1 cellular context compared by ENCODE assay signal in the genomic region with DNA sequence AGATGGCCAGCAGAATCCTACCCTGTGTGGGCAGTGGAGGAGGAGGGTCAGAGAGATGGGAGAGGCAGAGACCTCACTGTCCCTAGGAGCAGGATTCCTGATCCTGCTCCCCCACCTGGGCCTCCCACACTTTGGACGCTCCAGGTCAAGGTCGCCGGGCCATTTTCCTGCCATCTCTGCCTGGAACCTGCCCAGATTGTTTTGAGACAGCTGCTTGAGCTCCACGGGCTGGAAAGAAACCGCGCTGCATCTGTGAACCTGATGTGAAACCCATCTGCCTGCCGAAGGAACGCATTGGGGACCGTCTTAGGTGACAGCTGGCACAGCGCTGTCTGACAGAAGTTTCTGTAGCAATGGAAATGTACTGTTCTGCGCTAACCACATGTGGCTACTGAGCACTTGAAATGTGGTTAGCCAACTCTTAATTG.
TF ChIP-seq lines count a peak whose summit lies in the region.

No MANE protein-coding gene starts in this region.

TF ChIP-seq in HepG2, 621 proteins besides CTCF, POLR2A, EP300 and RAD21 (continued from another document and continues in another):
- TF ChIP-seq, protein P1, sequence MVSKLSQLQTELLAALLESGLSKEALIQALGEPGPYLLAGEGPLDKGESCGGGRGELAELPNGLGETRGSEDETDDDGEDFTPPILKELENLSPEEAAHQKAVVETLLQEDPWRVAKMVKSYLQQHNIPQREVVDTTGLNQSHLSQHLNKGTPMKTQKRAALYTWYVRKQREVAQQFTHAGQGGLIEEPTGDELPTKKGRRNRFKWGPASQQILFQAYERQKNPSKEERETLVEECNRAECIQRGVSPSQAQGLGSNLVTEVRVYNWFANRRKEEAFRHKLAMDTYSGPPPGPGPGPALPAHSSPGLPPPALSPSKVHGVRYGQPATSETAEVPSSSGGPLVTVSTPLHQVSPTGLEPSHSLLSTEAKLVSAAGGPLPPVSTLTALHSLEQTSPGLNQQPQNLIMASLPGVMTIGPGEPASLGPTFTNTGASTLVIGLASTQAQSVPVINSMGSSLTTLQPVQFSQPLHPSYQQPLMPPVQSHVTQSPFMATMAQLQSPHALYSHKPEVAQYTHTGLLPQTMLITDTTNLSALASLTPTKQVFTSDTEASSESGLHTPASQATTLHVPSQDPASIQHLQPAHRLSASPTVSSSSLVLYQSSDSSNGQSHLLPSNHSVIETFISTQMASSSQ (IDR thresholded peaks at IDR 0.05; ENCODE audit: low read depth) = 0 out of 2 replicates have a peak, but pooled peaks have one; percentile 33
- TF ChIP-seq, protein P1 (CRISPR knock-in tag; IDR thresholded peaks at IDR 0.05; ENCODE audit: borderline replicate concordance) = peak; percentile 44; the same call in 1 of the 2 replicates
- TF ChIP-seq, protein P2, sequence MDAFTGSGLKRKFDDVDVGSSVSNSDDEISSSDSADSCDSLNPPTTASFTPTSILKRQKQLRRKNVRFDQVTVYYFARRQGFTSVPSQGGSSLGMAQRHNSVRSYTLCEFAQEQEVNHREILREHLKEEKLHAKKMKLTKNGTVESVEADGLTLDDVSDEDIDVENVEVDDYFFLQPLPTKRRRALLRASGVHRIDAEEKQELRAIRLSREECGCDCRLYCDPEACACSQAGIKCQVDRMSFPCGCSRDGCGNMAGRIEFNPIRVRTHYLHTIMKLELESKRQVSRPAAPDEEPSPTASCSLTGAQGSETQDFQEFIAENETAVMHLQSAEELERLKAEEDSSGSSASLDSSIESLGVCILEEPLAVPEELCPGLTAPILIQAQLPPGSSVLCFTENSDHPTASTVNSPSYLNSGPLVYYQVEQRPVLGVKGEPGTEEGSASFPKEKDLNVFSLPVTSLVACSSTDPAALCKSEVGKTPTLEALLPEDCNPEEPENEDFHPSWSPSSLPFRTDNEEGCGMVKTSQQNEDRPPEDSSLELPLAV (CRISPR knock-in tag; conservative IDR thresholded peaks at IDR 0.05; ENCODE audit: low read depth) = no peak
- TF ChIP-seq ZNF205 (CRISPR knock-in tag; IDR thresholded peaks at IDR 0.05) (peak; percentile 94), MXI1 (IDR thresholded peaks at IDR 0.05; ENCODE audit: borderline replicate concordance, low read depth, low read length) (peak; percentile 11; the same call in 1 of the 3 replicates), ASH2L (IDR thresholded peaks at IDR 0.05; ENCODE audit: insufficient read length, low read depth, low read length) (peak; percentile 44), HOXA3 (CRISPR knock-in tag; IDR thresholded peaks at IDR 0.05) (peak; percentile 84), ZNF616 (CRISPR knock-in tag; IDR thresholded peaks at IDR 0.05; ENCODE audit: low read depth) (no peak), KMT2B (CRISPR knock-in tag; IDR thresholded peaks at IDR 0.05) (0 out of 2 replicates have a peak, but pooled peaks have one; percentile 7), ATAD3A (CRISPR knock-in tag; IDR thresholded peaks at IDR 0.05) (no peak), MEIS2 (CRISPR knock-in tag; IDR thresholded peaks at IDR 0.05) (0 out of 2 replicates have a peak, but pooled peaks have one; percentile 44), KDM6A (CRISPR knock-in tag; IDR thresholded peaks at IDR 0.05; ENCODE audit: low read depth) (peak; percentile 86), ZNF180 (CRISPR knock-in tag; IDR thresholded peaks at IDR 0.05; ENCODE audit: borderline replicate concordance, low read depth) (no peak), FOSL2 (CRISPR knock-in tag; IDR thresholded peaks at IDR 0.05) (peak; percentile 58; the same call in 1 of the 2 replicates), HNF4A (CRISPR knock-in tag; IDR thresholded peaks at IDR 0.05) (peak; percentile 96), JUNB (CRISPR knock-in tag; IDR thresholded peaks at IDR 0.05; ENCODE audit: borderline replicate concordance) (no peak), HNF4G (IDR thresholded peaks at IDR 0.05; ENCODE audit: borderline replicate concordance, low read depth, low read length) (peak; percentile 84), HNF4G (CRISPR knock-in tag; IDR thresholded peaks at IDR 0.05; ENCODE audit: borderline replicate concordance, low read depth) (peak; percentile 81; the same call in 1 of the 2 replicates), ZNF670 (CRISPR knock-in tag; IDR thresholded peaks at IDR 0.05; ENCODE audit: borderline replicate concordance) (0 out of 2 replicates have a peak, but pooled peaks have one; percentile 46), ZFX (CRISPR knock-in tag; IDR thresholded peaks at IDR 0.05; ENCODE audit: low read depth) (peak; percentile 71), ZNF562 (CRISPR knock-in tag; IDR thresholded peaks at IDR 0.05; ENCODE audit: borderline replicate concordance) (no peak), HDAC1 (CRISPR knock-in tag; IDR thresholded peaks at IDR 0.05) (peak; percentile 91), CENPT (CRISPR knock-in tag; IDR thresholded peaks at IDR 0.05; ENCODE audit: low read depth) (no peak), NR2F2 (IDR thresholded peaks at IDR 0.05; ENCODE audit: borderline replicate concordance, low read depth) (peak; percentile 89), ZFP37 (CRISPR knock-in tag; IDR thresholded peaks at IDR 0.05; ENCODE audit: borderline replicate concordance) (peak; percentile 82; the same call in 1 of the 2 replicates), FOXO1 (CRISPR knock-in tag; IDR thresholded peaks at IDR 0.05) (peak; percentile 86), HDAC2 (CRISPR knock-in tag; IDR thresholded peaks at IDR 0.05) (peak; percentile 82), SP5 (CRISPR knock-in tag; IDR thresholded peaks at IDR 0.05; ENCODE audit: borderline replicate concordance, low read depth) (peak; percentile 40; the same call in 1 of the 2 replicates), SMC3 (IDR thresholded peaks at IDR 0.05; ENCODE audit: low read length) (peak; percentile 32)
- TF ChIP-seq, protein P3, sequence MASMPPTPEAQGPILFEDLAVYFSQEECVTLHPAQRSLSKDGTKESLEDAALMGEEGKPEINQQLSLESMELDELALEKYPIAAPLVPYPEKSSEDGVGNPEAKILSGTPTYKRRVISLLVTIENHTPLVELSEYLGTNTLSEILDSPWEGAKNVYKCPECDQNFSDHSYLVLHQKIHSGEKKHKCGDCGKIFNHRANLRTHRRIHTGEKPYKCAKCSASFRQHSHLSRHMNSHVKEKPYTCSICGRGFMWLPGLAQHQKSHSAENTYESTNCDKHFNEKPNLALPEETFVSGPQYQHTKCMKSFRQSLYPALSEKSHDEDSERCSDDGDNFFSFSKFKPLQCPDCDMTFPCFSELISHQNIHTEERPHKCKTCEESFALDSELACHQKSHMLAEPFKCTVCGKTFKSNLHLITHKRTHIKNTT (CRISPR knock-in tag; IDR thresholded peaks at IDR 0.05) = no peak
- TF ChIP-seq, protein P4, sequence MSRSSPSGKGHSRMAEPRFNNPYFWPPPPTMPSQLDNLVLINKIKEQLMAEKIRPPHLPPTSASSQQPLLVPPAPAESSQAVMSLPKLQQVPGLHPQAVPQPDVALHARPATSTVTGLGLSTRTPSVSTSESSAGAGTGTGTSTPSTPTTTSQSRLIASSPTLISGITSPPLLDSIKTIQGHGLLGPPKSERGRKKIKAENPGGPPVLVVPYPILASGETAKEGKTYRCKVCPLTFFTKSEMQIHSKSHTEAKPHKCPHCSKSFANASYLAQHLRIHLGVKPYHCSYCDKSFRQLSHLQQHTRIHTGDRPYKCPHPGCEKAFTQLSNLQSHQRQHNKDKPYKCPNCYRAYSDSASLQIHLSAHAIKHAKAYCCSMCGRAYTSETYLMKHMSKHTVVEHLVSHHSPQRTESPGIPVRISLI (CRISPR knock-in tag; IDR thresholded peaks at IDR 0.05; ENCODE audit: borderline replicate concordance) = peak; percentile 64; the same call in 1 of the 2 replicates
- TF ChIP-seq, protein P5, sequence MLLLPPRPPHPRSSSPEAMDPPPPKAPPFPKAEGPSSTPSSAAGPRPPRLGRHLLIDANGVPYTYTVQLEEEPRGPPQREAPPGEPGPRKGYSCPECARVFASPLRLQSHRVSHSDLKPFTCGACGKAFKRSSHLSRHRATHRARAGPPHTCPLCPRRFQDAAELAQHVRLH (CRISPR knock-in tag; IDR thresholded peaks at IDR 0.05; ENCODE audit: borderline replicate concordance, low read depth) = peak; percentile 66; the same call in 1 of the 2 replicates
- TF ChIP-seq, protein P6, sequence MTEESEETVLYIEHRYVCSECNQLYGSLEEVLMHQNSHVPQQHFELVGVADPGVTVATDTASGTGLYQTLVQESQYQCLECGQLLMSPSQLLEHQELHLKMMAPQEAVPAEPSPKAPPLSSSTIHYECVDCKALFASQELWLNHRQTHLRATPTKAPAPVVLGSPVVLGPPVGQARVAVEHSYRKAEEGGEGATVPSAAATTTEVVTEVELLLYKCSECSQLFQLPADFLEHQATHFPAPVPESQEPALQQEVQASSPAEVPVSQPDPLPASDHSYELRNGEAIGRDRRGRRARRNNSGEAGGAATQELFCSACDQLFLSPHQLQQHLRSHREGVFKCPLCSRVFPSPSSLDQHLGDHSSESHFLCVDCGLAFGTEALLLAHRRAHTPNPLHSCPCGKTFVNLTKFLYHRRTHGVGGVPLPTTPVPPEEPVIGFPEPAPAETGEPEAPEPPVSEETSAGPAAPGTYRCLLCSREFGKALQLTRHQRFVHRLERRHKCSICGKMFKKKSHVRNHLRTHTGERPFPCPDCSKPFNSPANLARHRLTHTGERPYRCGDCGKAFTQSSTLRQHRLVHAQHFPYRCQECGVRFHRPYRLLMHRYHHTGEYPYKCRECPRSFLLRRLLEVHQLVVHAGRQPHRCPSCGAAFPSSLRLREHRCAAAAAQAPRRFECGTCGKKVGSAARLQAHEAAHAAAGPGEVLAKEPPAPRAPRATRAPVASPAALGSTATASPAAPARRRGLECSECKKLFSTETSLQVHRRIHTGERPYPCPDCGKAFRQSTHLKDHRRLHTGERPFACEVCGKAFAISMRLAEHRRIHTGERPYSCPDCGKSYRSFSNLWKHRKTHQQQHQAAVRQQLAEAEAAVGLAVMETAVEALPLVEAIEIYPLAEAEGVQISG (CRISPR knock-in tag; IDR thresholded peaks at IDR 0.05) = peak; percentile 56
- TF ChIP-seq, protein P7, sequence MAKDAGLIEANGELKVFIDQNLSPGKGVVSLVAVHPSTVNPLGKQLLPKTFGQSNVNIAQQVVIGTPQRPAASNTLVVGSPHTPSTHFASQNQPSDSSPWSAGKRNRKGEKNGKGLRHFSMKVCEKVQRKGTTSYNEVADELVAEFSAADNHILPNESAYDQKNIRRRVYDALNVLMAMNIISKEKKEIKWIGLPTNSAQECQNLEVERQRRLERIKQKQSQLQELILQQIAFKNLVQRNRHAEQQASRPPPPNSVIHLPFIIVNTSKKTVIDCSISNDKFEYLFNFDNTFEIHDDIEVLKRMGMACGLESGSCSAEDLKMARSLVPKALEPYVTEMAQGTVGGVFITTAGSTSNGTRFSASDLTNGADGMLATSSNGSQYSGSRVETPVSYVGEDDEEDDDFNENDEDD (CRISPR knock-in tag; IDR thresholded peaks at IDR 0.05; ENCODE audit: borderline replicate concordance) = peak; percentile 30; the same call in 1 of the 2 replicates
- TF ChIP-seq, protein P8, sequence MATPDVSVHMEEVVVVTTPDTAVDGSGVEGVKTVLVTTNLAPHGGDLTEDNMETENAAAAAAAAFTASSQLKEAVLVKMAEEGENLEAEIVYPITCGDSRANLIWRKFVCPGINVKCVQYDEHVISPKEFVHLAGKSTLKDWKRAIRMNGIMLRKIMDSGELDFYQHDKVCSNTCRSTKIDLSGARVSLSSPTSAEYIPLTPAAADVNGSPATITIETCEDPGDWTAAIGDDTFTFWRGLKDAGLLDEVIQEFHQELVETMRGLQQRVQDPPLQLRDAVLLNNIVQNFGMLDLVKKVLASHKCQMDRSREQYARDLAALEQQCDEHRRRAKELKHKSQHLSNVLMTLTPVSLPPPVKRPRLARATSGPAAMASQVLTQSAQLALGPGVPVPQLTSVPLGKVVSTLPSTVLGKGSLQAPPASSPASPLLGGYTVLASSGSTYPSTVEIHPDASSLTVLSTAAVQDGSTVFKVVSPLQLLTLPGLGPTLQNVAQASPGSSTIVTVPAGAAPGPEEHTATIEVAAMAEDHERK (CRISPR knock-in tag; IDR thresholded peaks at IDR 0.05; ENCODE audit: low read depth) = no peak
- TF ChIP-seq, protein P9, sequence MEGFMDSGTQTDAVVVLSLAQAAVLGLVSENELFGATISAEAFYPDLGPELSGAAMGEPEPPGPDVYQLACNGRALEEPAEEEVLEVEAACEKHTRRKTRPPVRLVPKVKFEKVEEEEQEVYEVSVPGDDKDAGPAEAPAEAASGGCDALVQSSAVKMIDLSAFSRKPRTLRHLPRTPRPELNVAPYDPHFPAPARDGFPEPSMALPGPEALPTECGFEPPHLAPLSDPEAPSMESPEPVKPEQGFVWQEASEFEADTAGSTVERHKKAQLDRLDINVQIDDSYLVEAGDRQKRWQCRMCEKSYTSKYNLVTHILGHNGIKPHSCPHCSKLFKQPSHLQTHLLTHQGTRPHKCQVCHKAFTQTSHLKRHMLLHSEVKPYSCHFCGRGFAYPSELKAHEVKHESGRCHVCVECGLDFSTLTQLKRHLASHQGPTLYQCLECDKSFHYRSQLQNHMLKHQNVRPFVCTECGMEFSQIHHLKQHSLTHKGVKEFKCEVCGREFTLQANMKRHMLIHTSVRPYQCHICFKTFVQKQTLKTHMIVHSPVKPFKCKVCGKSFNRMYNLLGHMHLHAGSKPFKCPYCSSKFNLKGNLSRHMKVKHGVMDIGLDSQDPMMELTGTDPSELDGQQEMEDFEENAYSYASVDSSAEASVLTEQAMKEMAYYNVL (CRISPR knock-in tag; IDR thresholded peaks at IDR 0.05; ENCODE audit: borderline replicate concordance) = peak; percentile 72; the same call in 1 of the 2 replicates
